9 cellular contexts compared by ENCODE assay signal in the genomic region with DNA sequence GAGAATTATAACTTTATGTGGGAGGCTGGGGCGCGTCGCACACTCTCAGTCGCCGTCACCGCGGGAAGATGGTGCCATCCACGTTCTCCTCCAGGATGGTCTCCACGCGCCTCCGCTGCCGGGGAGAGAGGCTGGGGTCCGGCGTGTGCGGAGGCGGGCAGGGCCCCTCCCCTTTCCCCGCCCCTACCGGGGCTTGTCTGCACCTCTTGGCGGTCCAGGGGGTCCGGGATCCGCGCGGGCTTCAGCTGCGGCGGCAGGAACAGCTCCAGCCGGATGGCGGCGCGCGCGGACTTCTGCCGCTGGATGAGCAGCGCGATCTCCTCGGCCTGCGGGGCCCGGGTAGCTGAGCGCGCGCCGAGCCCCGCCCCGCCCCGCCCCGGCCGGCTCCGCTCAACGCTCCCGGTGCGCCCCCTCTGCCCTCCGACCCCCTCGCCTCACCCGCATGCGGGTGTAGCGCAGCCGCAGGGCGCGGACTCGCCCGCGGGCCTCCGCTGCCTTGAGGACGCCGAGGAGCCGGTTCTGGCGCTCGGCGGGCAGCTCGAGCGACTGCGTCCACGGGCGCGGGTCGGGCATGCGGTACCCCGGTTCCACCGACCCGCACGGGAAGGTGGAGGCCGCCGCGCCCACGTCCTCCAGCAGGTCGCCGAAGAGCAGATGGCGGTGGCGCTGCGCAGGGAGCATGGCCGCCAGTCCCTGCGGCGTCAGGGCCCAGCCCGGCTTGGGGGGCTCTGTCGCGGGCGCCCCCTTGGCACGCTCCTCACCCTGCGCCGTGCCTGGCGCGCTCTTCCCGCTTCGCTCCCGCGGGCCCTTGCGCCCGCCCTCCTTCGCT. TPM values are rescaled to one million over a fixed set of nuclear protein-coding genes. Genes with fewer than 3 reads are reported as not detected.
DNase-seq lines count a peak whose midpoint lies in the region; ATAC-seq and TF ChIP-seq lines count a peak whose summit lies in the region.
"Had no signal": no experiment of that assay in that cellular context is flagged by ENCODE, and none has a peak within 500 bp of the region (broad histone marks: within the 10 kb centered on the region; RNA-seq: fewer than 3 reads in every experiment).

No MANE protein-coding gene starts in this region.

- peak; percentile 91 for TF ChIP-seq RAD21 in neural cell (conservative IDR thresholded peaks at IDR 0.05)

- peaks cover 8% of the 10 kb centered on the region for H3K9me3 ChIP-seq in CD4-positive, alpha-beta T cell (ENCODE audit: control insufficient read depth, low read length)
- no peaks in the 10 kb centered on the region for H3K9me3 ChIP-seq in HUES6 (ENCODE audit: control insufficient read depth, insufficient read depth, low read depth, low read length)
- no peaks in the 10 kb centered on the region for H3K9me3 ChIP-seq in PC-3 (ENCODE audit: low read length)
- no peaks in the 10 kb centered on the region for H3K9me3 ChIP-seq in neural cell (ENCODE audit: low read length)

- TF ChIP-seq CTCF in CD4-positive, alpha-beta T cell (IDR thresholded peaks at IDR 0.05) = peak; percentile 70
- peak; percentile 67 for TF ChIP-seq CTCF in PC-3 (conservative IDR thresholded peaks at IDR 0.05; ENCODE audit: low read depth, low read length)
- peak; percentile 89 for TF ChIP-seq CTCF in neural cell (IDR thresholded peaks at IDR 0.05; ENCODE audit: poor library complexity, severe bottlenecking)

- peak overlapping the region; percentile 77 for H3K4me3 Mint-ChIP-seq in CD4-positive, alpha-beta T cell
- H3K4me3 Mint-ChIP-seq in activated T-helper 2 cell treated with anti-CD3 and anti-CD28 coated beads, Interferon-gamma antibody, Interleukin-2, Interleukin-4, amounts not matched to agents 10 μg/mL and 5 μg/mL and 100 μg/mL, durations not matched to agents 14 hours and 24 hours and 36 hours (ENCODE audit: low read depth) = peak overlapping the region; percentile 70

- H4K20me1 ChIP-seq in PC-3 (ENCODE audit: low read length) = no peaks in the 10 kb centered on the region
- no peaks in the 10 kb centered on the region for H4K20me1 ChIP-seq in neural cell (ENCODE audit: insufficient read depth)

- H3K36me3 ChIP-seq in HUES6 (ENCODE audit: control insufficient read depth, insufficient read depth, low read length) (no peaks in the 10 kb centered on the region), PC-3 (ENCODE audit: low read depth, low read length) (no peaks in the 10 kb centered on the region), neural cell (ENCODE audit: insufficient read depth, low read length) (no peaks in the 10 kb centered on the region)

- TF ChIP-seq EP300 in neural cell (conservative IDR thresholded peaks at IDR 0.05; ENCODE audit: poor library complexity, severe bottlenecking) = no peak

- H3K27me3 Mint-ChIP-seq in CD4-positive, alpha-beta T cell = no peaks in the 10 kb centered on the region
- peaks cover 40% of the 10 kb centered on the region for H3K27me3 Mint-ChIP-seq in activated T-helper 2 cell treated with anti-CD3 and anti-CD28 coated beads, Interferon-gamma antibody, Interleukin-2, Interleukin-4, amounts not matched to agents 10 μg/mL and 5 μg/mL and 100 μg/mL, durations not matched to agents 14 hours and 24 hours and 36 hours (ENCODE audit: low read depth)

- peaks cover 25% of the 10 kb centered on the region for H3K4me1 ChIP-seq in HUES6 (ENCODE audit: control insufficient read depth, insufficient read depth, low read length)
- H3K4me1 ChIP-seq in PC-3 (ENCODE audit: insufficient read depth, low read length) = peaks cover 23% of the 10 kb centered on the region

- ATAC-seq in CD4-positive, alpha-beta T cell (ENCODE audit: poor library complexity) = peak; percentile 53
- ATAC-seq in PC-3 (peak; percentile 40), HG03442 (IDR thresholded peaks at IDR 0.05; ENCODE audit: unreplicated experiment) (no peak)

- POLR2A ChIA-PET in CD4-positive, alpha-beta T cell (lab: Charles Lee) = interaction anchor here (0.6 to 2.5 kb wide), 11 partner anchors 15 to 563 kb away, joined by 3 to 8 read pairs (median 4); partner anchors contain the start of genes PPDPF and TCEA2
- POLR2A ChIA-PET in PC-3 (lab: Charles Lee; ENCODE audit: unreplicated experiment) = interaction anchor here (0.6 kb wide), 1 partner anchor 510 kb away, joined by 4 read pairs; the partner anchor contains the start of gene HELZ2

- no peaks in the 10 kb centered on the region for H3K27me3 ChIP-seq in CD4-positive, alpha-beta T cell (ENCODE audit: control insufficient read depth, insufficient read depth, low read length)
- H3K27me3 ChIP-seq in HUES6 (ENCODE audit: control insufficient read depth, insufficient read depth, low read length) (peaks cover 67% of the 10 kb centered on the region), PC-3 (ENCODE audit: low read length) (no peaks in the 10 kb centered on the region), neural cell (ENCODE audit: insufficient read depth, low read depth, low read length) (peaks cover 22% of the 10 kb centered on the region)

- H3K27ac ChIP-seq in CD4-positive, alpha-beta T cell (ENCODE audit: low read depth, low read length) = no peak overlapping the region
- H3K27ac ChIP-seq in HUES6 (ENCODE audit: low read depth, low read length) (no peak overlapping the region), PC-3 (ENCODE audit: low read length) (no peak overlapping the region), neural cell (ENCODE audit: low read length) (no peak overlapping the region)
- H3K27ac ChIP-seq: KMS-11 had no signal

- no TSS peak for BruUV-seq in PC-3 (replicated peaks; lab: Mats Ljungman, UMichigan)

- H3K4me1 Mint-ChIP-seq in CD4-positive, alpha-beta T cell (ENCODE audit: low read depth) = peaks cover 34% of the 10 kb centered on the region
- peaks cover 19% of the 10 kb centered on the region for H3K4me1 Mint-ChIP-seq in activated T-helper 2 cell treated with anti-CD3 and anti-CD28 coated beads, Interferon-gamma antibody, Interleukin-2, Interleukin-4, amounts not matched to agents 10 μg/mL and 5 μg/mL and 100 μg/mL, durations not matched to agents 14 hours and 24 hours and 36 hours (ENCODE audit: low read depth)

- peak; percentile 48 to 71 (median 56) for DNase-seq in CD4-positive, alpha-beta T cell
- DNase-seq in PC-3 (peak; percentile 77), fibroblast of peridontal ligament (ENCODE audit: extremely low read depth) (peak; percentile 47), superior temporal gyrus (ENCODE audit: extremely low spot score) (peak; percentile 67)
- peak; percentile 66 for DNase-seq in activated T-helper 2 cell treated with anti-CD3 and anti-CD28 coated beads, Interferon-gamma antibody, Interleukin-2, Interleukin-4, amounts not matched to agents 10 μg/mL and 5 μg/mL and 100 μg/mL, durations not matched to agents 14 hours and 24 hours and 36 hours (ENCODE audit: low spot score)

- no peaks in the 10 kb centered on the region for H3K9me3 Mint-ChIP-seq in CD4-positive, alpha-beta T cell
- H3K9me3 Mint-ChIP-seq in activated T-helper 2 cell treated with anti-CD3 and anti-CD28 coated beads, Interferon-gamma antibody, Interleukin-2, Interleukin-4, amounts not matched to agents 10 μg/mL and 5 μg/mL and 100 μg/mL, durations not matched to agents 14 hours and 24 hours and 36 hours = no peaks in the 10 kb centered on the region

- CTCF ChIA-PET in CD4-positive, alpha-beta T cell (lab: Charles Lee) = interaction anchor here (0.8 to 2.6 kb wide), 9 partner anchors 16 to 899 kb away, joined by 3 to 25 read pairs (median 3); partner anchors contain the start of genes PCMTD2 and TCEA2
- CTCF ChIA-PET in PC-3 (lab: Charles Lee) = interaction anchor here (0.7 to 2.0 kb wide), 7 partner anchors 13 to 375 kb away, joined by 3 to 15 read pairs (median 4); partner anchors contain the start of genes ARFRP1 and ZGPAT

- peak overlapping the region; percentile 76 for H3K4me3 ChIP-seq in HUES6 (ENCODE audit: low read depth, low read length)
- H3K4me3 ChIP-seq in PC-3 (ENCODE audit: low read length) = peak overlapping the region; percentile 76
- peak overlapping the region; percentile 71 for H3K4me3 ChIP-seq in neural cell (ENCODE audit: low read length)

- H3K79me2 ChIP-seq in PC-3 (ENCODE audit: low read length) = peaks cover 9% of the 10 kb centered on the region
- H3K79me2 ChIP-seq in neural cell (replicated peaks; ENCODE audit: insufficient read depth, low read length) = no peaks in the 10 kb centered on the region

- peak overlapping the region; percentile 99 for H3K4me2 ChIP-seq in PC-3 (ENCODE audit: low read length)
- peak overlapping the region; percentile 30 for H3K4me2 ChIP-seq in neural cell (ENCODE audit: low read length)
- H3K4me2 ChIP-seq: KMS-11 had no signal

- H3F3A ChIP-seq in PC-3 (ENCODE audit: low read length, unreplicated experiment) = no peaks in the 10 kb centered on the region
- H3F3A ChIP-seq in neural cell (ENCODE audit: insufficient read depth, low read length, poor library complexity, severe bottlenecking) = no peaks in the 10 kb centered on the region

- H3K9ac ChIP-seq in HUES6 (ENCODE audit: low read length) (peak overlapping the region; percentile 52), PC-3 (ENCODE audit: low read length) (peak overlapping the region; percentile 51), neural cell (ENCODE audit: low read length) (peak overlapping the region; percentile 64)
- H3K9ac ChIP-seq: KMS-11 had no signal

- intact Hi-C loops in CD4-positive, alpha-beta T cell (cut with DNase I, micrococcal nuclease) = loop anchor here (1.0 to 5.0 kb wide), 2 partner anchors 37 to 169 kb away; no protein-coding TSS in a partner anchor
- intact Hi-C loops in PC-3 (cut with micrococcal nuclease) = loop anchor here (1.0 kb wide), 1 partner anchor 37 kb away; no protein-coding TSS in a partner anchor
- intact Hi-C loops in activated T-helper 2 cell treated with anti-CD3 and anti-CD28 coated beads, Interferon-gamma antibody, Interleukin-2, Interleukin-4, amounts not matched to agents 10 μg/mL and 5 μg/mL and 100 μg/mL, durations not matched to agents 14 hours and 24 hours and 36 hours (cut with micrococcal nuclease) = loop anchor here (2.0 kb wide), 2 partner anchors 19 to 37 kb away; no protein-coding TSS in a partner anchor

- H3K27ac Mint-ChIP-seq in CD4-positive, alpha-beta T cell = no peak overlapping the region
- H3K27ac Mint-ChIP-seq in activated T-helper 2 cell treated with anti-CD3 and anti-CD28 coated beads, Interferon-gamma antibody, Interleukin-2, Interleukin-4, amounts not matched to agents 10 μg/mL and 5 μg/mL and 100 μg/mL, durations not matched to agents 14 hours and 24 hours and 36 hours = no peak overlapping the region

- no peaks in the 10 kb centered on the region for H3K36me3 Mint-ChIP-seq in CD4-positive, alpha-beta T cell (ENCODE audit: low read depth)
- peaks cover 3% of the 10 kb centered on the region for H3K36me3 Mint-ChIP-seq in activated T-helper 2 cell treated with anti-CD3 and anti-CD28 coated beads, Interferon-gamma antibody, Interleukin-2, Interleukin-4, amounts not matched to agents 10 μg/mL and 5 μg/mL and 100 μg/mL, durations not matched to agents 14 hours and 24 hours and 36 hours (ENCODE audit: low read depth)

- H2AFZ ChIP-seq in PC-3 (ENCODE audit: low read length) = peak overlapping the region; percentile 83
- H2AFZ ChIP-seq in neural cell (ENCODE audit: low read depth, low read length) = peak overlapping the region; percentile 21

- H3K9me2 ChIP-seq in PC-3 (replicated peaks; ENCODE audit: low read length) = no peaks in the 10 kb centered on the region
- no peaks in the 10 kb centered on the region for H3K9me2 ChIP-seq in neural cell (ENCODE audit: insufficient read depth, low read length)

RNA-seq across cellular contexts. Expression of gene LKAAEAR1, which starts 0.6 kb away (rescaled TPM):
- under 1 TPM; 0.30 to 0.39 TPM for total RNA-seq in CD4-positive, alpha-beta T cell
- 0.98 and 1.1 TPM in 2 replicates for total RNA-seq in PC-3 (2014; rRNA removed)
- 0.21 and 0.25 TPM in 2 replicates for total RNA-seq in activated T-helper 2 cell treated with anti-CD3 and anti-CD28 coated beads, Interferon-gamma antibody, Interleukin-2, Interleukin-4, amounts not matched to agents 10 μg/mL and 5 μg/mL and 100 μg/mL, durations not matched to agents 14 hours and 24 hours and 36 hours
- 9.3 and 16.3 TPM in 2 replicates for polyA plus RNA-seq in neural cell
- 1.4 and 1.9 TPM in 2 replicates for polyA minus RNA-seq in neural cell

RNA-seq across cellular contexts. Expression of gene OPRL1, which starts 3.7 kb away (rescaled TPM):
- total RNA-seq in CD4-positive, alpha-beta T cell = 1 to 10 TPM; 1.0 to 1.2 TPM
- 5.6 and 7.4 TPM in 2 replicates for total RNA-seq in PC-3 (2014; rRNA removed)
- 0.32 and 0.41 TPM in 2 replicates for total RNA-seq in activated T-helper 2 cell treated with anti-CD3 and anti-CD28 coated beads, Interferon-gamma antibody, Interleukin-2, Interleukin-4, amounts not matched to agents 10 μg/mL and 5 μg/mL and 100 μg/mL, durations not matched to agents 14 hours and 24 hours and 36 hours
- 18.3 and 18.4 TPM in 2 replicates for polyA plus RNA-seq in neural cell
- polyA minus RNA-seq in neural cell = 22.6 and 26.1 TPM in 2 replicates

RNA-seq across cellular contexts. Expression of gene RGS19, which starts 4.3 kb away (rescaled TPM):
- total RNA-seq in CD4-positive, alpha-beta T cell = 10 to 100 TPM in 1 of 2 experiments, 1 to 10 TPM in 1; 9.7 to 14.8 TPM
- total RNA-seq in PC-3 (2014; rRNA removed) = 43.2 and 54.3 TPM in 2 replicates
- 42.0 and 43.3 TPM in 2 replicates for total RNA-seq in activated T-helper 2 cell treated with anti-CD3 and anti-CD28 coated beads, Interferon-gamma antibody, Interleukin-2, Interleukin-4, amounts not matched to agents 10 μg/mL and 5 μg/mL and 100 μg/mL, durations not matched to agents 14 hours and 24 hours and 36 hours
- polyA plus RNA-seq in neural cell = 2.6 and 3.4 TPM in 2 replicates
- polyA minus RNA-seq in neural cell = 1.5 and 2.5 TPM in 2 replicates

RNA-seq across cellular contexts. Expression of gene TCEA2, which starts 20.6 kb away (rescaled TPM):
- total RNA-seq in CD4-positive, alpha-beta T cell = 10 to 100 TPM; 28.4 to 29.9 TPM
- total RNA-seq in PC-3 (2014; rRNA removed) = 19.1 and 23.4 TPM in 2 replicates
- total RNA-seq in activated T-helper 2 cell treated with anti-CD3 and anti-CD28 coated beads, Interferon-gamma antibody, Interleukin-2, Interleukin-4, amounts not matched to agents 10 μg/mL and 5 μg/mL and 100 μg/mL, durations not matched to agents 14 hours and 24 hours and 36 hours = 49.0 and 49.9 TPM in 2 replicates
- 87.7 and 103 TPM in 2 replicates for polyA plus RNA-seq in neural cell
- polyA minus RNA-seq in neural cell = 39.2 and 39.9 TPM in 2 replicates

RNA-seq across cellular contexts. Expression of gene NPBWR2, which starts 23.8 kb away (rescaled TPM):
- total RNA-seq in CD4-positive, alpha-beta T cell = under 1 TPM; 0.38 to 0.47 TPM
- total RNA-seq in PC-3 (2014; rRNA removed) = not detected in 2 replicates
- total RNA-seq in activated T-helper 2 cell treated with anti-CD3 and anti-CD28 coated beads, Interferon-gamma antibody, Interleukin-2, Interleukin-4, amounts not matched to agents 10 μg/mL and 5 μg/mL and 100 μg/mL, durations not matched to agents 14 hours and 24 hours and 36 hours = not detected in 2 replicates
- polyA plus RNA-seq in neural cell = not detected in 2 replicates
- polyA minus RNA-seq in neural cell = not detected in 2 replicates
